17 cellular contexts compared by ENCODE assay signal in the genomic region with DNA sequence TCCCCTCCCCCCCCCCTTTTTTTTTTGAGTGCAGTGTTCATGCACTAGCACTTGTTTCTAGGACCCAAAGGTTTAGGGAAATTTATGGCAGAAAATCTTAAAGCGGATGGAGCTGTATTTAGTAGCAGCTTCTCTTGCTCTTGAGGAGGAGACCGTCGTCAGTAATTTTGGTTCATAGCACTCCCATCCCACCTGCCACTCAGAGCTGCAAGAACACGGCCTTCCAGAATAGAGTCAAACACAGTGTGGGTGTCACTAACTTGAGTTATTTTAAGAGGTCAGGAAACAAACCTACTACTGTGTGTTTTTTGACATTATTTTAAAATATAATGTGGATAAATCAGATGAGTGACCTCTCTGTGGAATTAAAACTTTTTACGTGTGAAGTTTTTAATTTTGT. TPM values are rescaled to one million over a fixed set of nuclear protein-coding genes. Genes with fewer than 3 reads are reported as not detected.
A peak's percentile ranks its signal among the peaks of the same experiment; 100 is the strongest.
DNase-seq lines count a peak whose midpoint lies in the region; ATAC-seq and TF ChIP-seq lines count a peak whose summit lies in the region.
"Had no signal": no experiment of that assay in that cellular context is flagged by ENCODE, and none has a peak within 500 bp of the region (broad histone marks: within the 10 kb centered on the region; RNA-seq: fewer than 3 reads in every experiment).

No MANE protein-coding gene starts in this region.

- H3K9me3 ChIP-seq in left ventricle myocardium inferior (replicated peaks) (peaks cover 25% of the 10 kb centered on the region), heart right ventricle (peaks cover 0 to 27% (median 16%) of the 10 kb centered on the region in 11 donors), adrenal gland (replicated peaks in 1 of 3) (peaks cover 0 to 10% (median 0%) of the 10 kb centered on the region in 3 donors), testis (no peaks in the 10 kb centered on the region)

- peaks cover 7 to 32% (median 17%) of the 10 kb centered on the region in 3 donors for H3K36me3 Mint-ChIP-seq in naive thymus-derived CD8-positive, alpha-beta T cell
- peaks cover 25% of the 10 kb centered on the region for H3K36me3 Mint-ChIP-seq in progenitor cell of endocrine pancreas (ENCODE audit: insufficient read depth)

- DNase-seq in left ventricle myocardium inferior (no peak), heart right ventricle (no peak), adrenal gland (peak in 2 of 7 donors; percentile 8 to 44), testis (peak; percentile 12), AG08395 (ENCODE audit: low spot score) (no peak), progenitor cell of endocrine pancreas (ENCODE audit: low spot score, unreplicated experiment) (no peak), Ammon's horn (ENCODE audit: low spot score) (no peak)
- DNase-seq in naive thymus-derived CD8-positive, alpha-beta T cell = no peak
- DNase-seq: GF-D8, GOT3, MV-4-11, NCI-H1417, NCI-H187 treated with DMSO at 0.1 percent for 48 hours, NCI-H2171, NCI-H774, PC-9 had no signal

- H3K9me3 Mint-ChIP-seq in naive thymus-derived CD8-positive, alpha-beta T cell = peaks cover 0 to 25% (median 9%) of the 10 kb centered on the region in 9 donors
- H3K9me3 Mint-ChIP-seq in progenitor cell of endocrine pancreas (ENCODE audit: low read depth) = peaks cover 19% of the 10 kb centered on the region

- ATAC-seq in heart right ventricle = no peak
- no peak for ATAC-seq in naive thymus-derived CD8-positive, alpha-beta T cell
- ATAC-seq: K562 had no signal

- 55 to 64% methylated on average over 5 of the region's 5 CpGs for WGBS in heart right ventricle, 2 donors
- WGBS in adrenal gland, 4 donors = 66 to 82% (median 73%) methylated on average over 5 of the region's 5 CpGs
- 59 to 63% methylated on average over 5 of the region's 5 CpGs for WGBS in testis, 2 donors

- no peaks in the 10 kb centered on the region for H3K27me3 ChIP-seq in left ventricle myocardium inferior (ENCODE audit: low read depth)
- H3K27me3 ChIP-seq in heart right ventricle = no peaks in the 10 kb centered on the region
- H3K27me3 ChIP-seq in adrenal gland = no peaks in the 10 kb centered on the region
- H3K27me3 ChIP-seq in testis = no peaks in the 10 kb centered on the region

- peak overlapping the region; percentile 33 for H3K27ac ChIP-seq in left ventricle myocardium inferior (replicated peaks)
- peak overlapping the region in 2 of 10 donors; percentile 24 to 77 for H3K27ac ChIP-seq in heart right ventricle
- H3K27ac ChIP-seq in adrenal gland = peak overlapping the region; percentile 11 to 80 (median 75)
- H3K27ac ChIP-seq in testis = peak overlapping the region in 1 of 2 donors; percentile 14
- H3K27ac ChIP-seq: PC-9 had no signal

- intact Hi-C loops in left ventricle myocardium inferior (cut with micrococcal nuclease) (no loop called here), heart right ventricle (cut with DNase I) (no loop called here), adrenal gland (cut with DNase I) (no loop called here), testis (cut with DNase I; ENCODE audit: low total_unique reads) (no loop called here)

- H3K4me1 ChIP-seq in left ventricle myocardium inferior (peaks cover 94% of the 10 kb centered on the region), heart right ventricle (peaks cover 11 to 87% (median 53%) of the 10 kb centered on the region in 9 donors), adrenal gland (replicated peaks in 1 of 2) (peaks cover 46 to 78% of the 10 kb centered on the region in 2 donors), testis (peaks cover 88% of the 10 kb centered on the region)

- H3K4me3 ChIP-seq in left ventricle myocardium inferior (no peak overlapping the region), heart right ventricle (no peak overlapping the region), adrenal gland (no peak overlapping the region), testis (no peak overlapping the region)
- H3K4me3 ChIP-seq: K562, PC-9 had no signal

- H3K36me3 ChIP-seq in left ventricle myocardium inferior = peaks cover 23% of the 10 kb centered on the region
- peaks cover 0 to 50% (median 14%) of the 10 kb centered on the region in 9 donors for H3K36me3 ChIP-seq in heart right ventricle
- no peaks in the 10 kb centered on the region for H3K36me3 ChIP-seq in adrenal gland (replicated peaks in 1 of 2)
- H3K36me3 ChIP-seq in testis (ENCODE audit: low read depth, missing control alignments) = no peaks in the 10 kb centered on the region

- H3K4me1 Mint-ChIP-seq in naive thymus-derived CD8-positive, alpha-beta T cell = peaks cover 23 to 42% (median 34%) of the 10 kb centered on the region in 4 donors
- H3K4me1 Mint-ChIP-seq in progenitor cell of endocrine pancreas (ENCODE audit: low read depth) = peaks cover 4% of the 10 kb centered on the region

- TF ChIP-seq POLR2A in adrenal gland (IDR thresholded peaks at IDR 0.05) (no peak), testis (IDR thresholded peaks at IDR 0.05) (no peak)

- no peak overlapping the region for H3K4me3 Mint-ChIP-seq in naive thymus-derived CD8-positive, alpha-beta T cell
- no peak overlapping the region for H3K4me3 Mint-ChIP-seq in progenitor cell of endocrine pancreas (ENCODE audit: low read depth)

- no peak for TF ChIP-seq CTCF in left ventricle myocardium inferior (IDR thresholded peaks at IDR 0.05; ENCODE audit: borderline replicate concordance)
- TF ChIP-seq CTCF in heart right ventricle (IDR thresholded peaks at IDR 0.05) = no peak
- no peak for TF ChIP-seq CTCF in adrenal gland (IDR thresholded peaks at IDR 0.05)
- TF ChIP-seq CTCF in testis (IDR thresholded peaks at IDR 0.05) = no peak
- TF ChIP-seq CTCF in progenitor cell of endocrine pancreas (IDR thresholded peaks at IDR 0.05; ENCODE audit: unreplicated experiment) = no peak

- peak overlapping the region in 7 of 10 donors; percentile 7 to 70 (median 35) for H3K27ac Mint-ChIP-seq in naive thymus-derived CD8-positive, alpha-beta T cell
- no peak overlapping the region for H3K27ac Mint-ChIP-seq in progenitor cell of endocrine pancreas

- H3K27me3 Mint-ChIP-seq in naive thymus-derived CD8-positive, alpha-beta T cell = no peaks in the 10 kb centered on the region
- H3K27me3 Mint-ChIP-seq in progenitor cell of endocrine pancreas = no peaks in the 10 kb centered on the region

- POLR2A ChIA-PET in naive thymus-derived CD8-positive, alpha-beta T cell (lab: Charles Lee) = interaction anchor here (0.9 kb wide), 1 partner anchor 12 kb away, joined by 3 read pairs; no protein-coding TSS in a partner anchor

RNA-seq across cellular contexts. Expression of a gene that starts 37.3 kb away (rescaled TPM):
- total RNA-seq in left ventricle myocardium inferior (55.5 TPM), heart right ventricle (10 to 100 TPM; 38.7 to 88.8 (median 55.3) TPM), adrenal gland (100 to 1,000 TPM; 130 to 255 (median 199) TPM), testis (100 to 1,000 TPM; 240 to 262 TPM), progenitor cell of endocrine pancreas (90.8 and 98.3 TPM in 2 replicates)
- polyA plus RNA-seq in heart right ventricle (10 to 100 TPM; 36.1 to 42.3 TPM), adrenal gland (100 to 1,000 TPM in 2 of 3 donors, 10 to 100 TPM in 1; 61.8 to 125 (median 119) TPM), testis (ENCODE audit: insufficient read depth, low read depth, low replicate concordance) (143 TPM)
- total RNA-seq in naive thymus-derived CD8-positive, alpha-beta T cell = 10 to 100 TPM; 26.5 to 32.9 TPM
- 1 to 10 TPM; 7.7 to 9.5 (median 8.9) TPM for polyA plus RNA-seq in naive thymus-derived CD8-positive, alpha-beta T cell
